8 cellular contexts compared by ENCODE assay signal in the genomic region with DNA sequence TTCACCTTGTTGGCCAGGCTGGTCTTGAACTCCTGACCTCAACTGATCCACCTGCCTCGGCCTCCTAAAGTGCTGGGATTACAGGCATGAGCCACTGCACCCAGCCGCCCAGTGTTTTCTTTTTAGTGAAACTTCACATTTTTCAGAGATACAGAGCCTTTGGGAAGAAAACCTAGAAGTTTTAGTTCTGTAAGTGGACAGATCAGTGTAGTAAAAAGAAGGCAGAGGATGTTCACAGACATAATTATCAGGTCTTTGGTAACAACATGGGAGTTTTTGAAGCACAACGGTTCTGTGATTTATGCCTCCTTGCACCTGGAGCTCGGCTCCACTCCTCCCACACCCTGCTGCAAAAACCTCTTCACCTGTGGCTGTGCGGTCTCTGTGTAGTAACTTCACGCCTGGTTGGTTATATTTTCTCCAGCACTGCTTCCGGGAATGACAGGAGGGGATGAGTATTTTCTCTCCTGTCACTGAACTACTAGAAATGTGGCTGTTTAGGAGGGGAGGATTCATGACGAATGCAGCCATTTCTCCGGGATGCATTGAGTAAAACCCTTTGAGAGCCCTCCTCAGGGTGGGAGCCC.
DNase-seq lines count a peak whose midpoint lies in the region; ATAC-seq and TF ChIP-seq lines count a peak whose summit lies in the region.

No MANE protein-coding gene starts in this region.

- H3K27me3 ChIP-seq in gastroesophageal sphincter: no peaks in the 10 kb centered on the region

- H3K27ac Mint-ChIP-seq in T-helper 1 cell treated with Interleukin-12 subunit alpha and Interleukin-12 subunit beta and Interleukin-4 antibody, amounts not matched to agents 30 μg/mL and 1 μg/mL, for 36 hours: peak overlapping the region; percentile 49
- peak overlapping the region; percentile 90 for H3K27ac Mint-ChIP-seq in memory B cell

- peaks cover 8% of the 10 kb centered on the region for H3K36me3 Mint-ChIP-seq in T-helper 1 cell treated with Interleukin-12 subunit alpha and Interleukin-12 subunit beta and Interleukin-4 antibody, amounts not matched to agents 30 μg/mL and 1 μg/mL, for 36 hours (ENCODE audit: low read depth)
- H3K36me3 Mint-ChIP-seq in memory B cell: no peaks in the 10 kb centered on the region

- H3K4me3 ChIP-seq in gastroesophageal sphincter: no peak overlapping the region

- TF ChIP-seq CTCF in gastroesophageal sphincter (IDR thresholded peaks at IDR 0.05): no peak

- no peaks in the 10 kb centered on the region for H3K36me3 ChIP-seq in gastroesophageal sphincter

- TF ChIP-seq POLR2A in gastroesophageal sphincter (IDR thresholded peaks at IDR 0.05): no peak

- peaks cover 40% of the 10 kb centered on the region for H3K4me1 Mint-ChIP-seq in T-helper 1 cell treated with Interleukin-12 subunit alpha and Interleukin-12 subunit beta and Interleukin-4 antibody, amounts not matched to agents 30 μg/mL and 1 μg/mL, for 36 hours (ENCODE audit: low read depth)
- peaks cover 52% of the 10 kb centered on the region for H3K4me1 Mint-ChIP-seq in memory B cell

- peak; percentile 48 for ATAC-seq in HG02870 (IDR thresholded peaks at IDR 0.05; ENCODE audit: unreplicated experiment)
- ATAC-seq in memory B cell (ENCODE audit: low read depth): peak; percentile 81
- ATAC-seq in gastroesophageal sphincter: no peak

- no peak for TF ChIP-seq EP300 in gastroesophageal sphincter (IDR thresholded peaks at IDR 0.05)

- no peak overlapping the region for H3K27ac ChIP-seq in gastroesophageal sphincter

- H3K9me3 Mint-ChIP-seq in T-helper 1 cell treated with Interleukin-12 subunit alpha and Interleukin-12 subunit beta and Interleukin-4 antibody, amounts not matched to agents 30 μg/mL and 1 μg/mL, for 36 hours: peaks cover 4% of the 10 kb centered on the region
- no peaks in the 10 kb centered on the region for H3K9me3 Mint-ChIP-seq in memory B cell

- H3K4me1 ChIP-seq in gastroesophageal sphincter: no peaks in the 10 kb centered on the region

- WGBS in gastroesophageal sphincter (ENCODE audit: low coverage in 1 of 2), 2 donors: 50 to 80% methylated on average over 5 to 6 of the region's 9 CpGs

- H3K4me3 Mint-ChIP-seq in T-helper 1 cell treated with Interleukin-12 subunit alpha and Interleukin-12 subunit beta and Interleukin-4 antibody, amounts not matched to agents 30 μg/mL and 1 μg/mL, for 36 hours: peak overlapping the region; percentile 28
- peak overlapping the region; percentile 79 for H3K4me3 Mint-ChIP-seq in memory B cell

- DNase-seq in T-helper 1 cell: no peak
- DNase-seq in NCI-H510A treated with DMSO at 0.1 percent for 48 hours (lab: John Stamatoyannopoulos, UW): peak; percentile 97
- peak; percentile 20 to 37 for DNase-seq in memory B cell (ENCODE audit: low spot score in 2 of 2)
- no peak for DNase-seq in Kasumi-1 (lab: John Stamatoyannopoulos, UW)
- no peak for DNase-seq in H4 (ENCODE audit: low spot score)

- H3K27me3 Mint-ChIP-seq in T-helper 1 cell treated with Interleukin-12 subunit alpha and Interleukin-12 subunit beta and Interleukin-4 antibody, amounts not matched to agents 30 μg/mL and 1 μg/mL, for 36 hours (ENCODE audit: low read depth): no peaks in the 10 kb centered on the region
- H3K27me3 Mint-ChIP-seq in memory B cell: no peaks in the 10 kb centered on the region

- H3K9me3 ChIP-seq in gastroesophageal sphincter: no peaks in the 10 kb centered on the region

Comparison
In these comparisons a context has a peak if more than half of its experiments do, and no peak if none do; other contexts are left out.
1. DNase-seq: peak in NCI-H510A treated with DMSO at 0.1 percent for 48 hours (single experiment) and memory B cell (2 of 2); none in T-helper 1 cell (0 of 5), Kasumi-1 (0 of 2) and H4 (single experiment).